Comparison of ENCODE assay signal across 14 cellular contexts in the genomic region with DNA sequence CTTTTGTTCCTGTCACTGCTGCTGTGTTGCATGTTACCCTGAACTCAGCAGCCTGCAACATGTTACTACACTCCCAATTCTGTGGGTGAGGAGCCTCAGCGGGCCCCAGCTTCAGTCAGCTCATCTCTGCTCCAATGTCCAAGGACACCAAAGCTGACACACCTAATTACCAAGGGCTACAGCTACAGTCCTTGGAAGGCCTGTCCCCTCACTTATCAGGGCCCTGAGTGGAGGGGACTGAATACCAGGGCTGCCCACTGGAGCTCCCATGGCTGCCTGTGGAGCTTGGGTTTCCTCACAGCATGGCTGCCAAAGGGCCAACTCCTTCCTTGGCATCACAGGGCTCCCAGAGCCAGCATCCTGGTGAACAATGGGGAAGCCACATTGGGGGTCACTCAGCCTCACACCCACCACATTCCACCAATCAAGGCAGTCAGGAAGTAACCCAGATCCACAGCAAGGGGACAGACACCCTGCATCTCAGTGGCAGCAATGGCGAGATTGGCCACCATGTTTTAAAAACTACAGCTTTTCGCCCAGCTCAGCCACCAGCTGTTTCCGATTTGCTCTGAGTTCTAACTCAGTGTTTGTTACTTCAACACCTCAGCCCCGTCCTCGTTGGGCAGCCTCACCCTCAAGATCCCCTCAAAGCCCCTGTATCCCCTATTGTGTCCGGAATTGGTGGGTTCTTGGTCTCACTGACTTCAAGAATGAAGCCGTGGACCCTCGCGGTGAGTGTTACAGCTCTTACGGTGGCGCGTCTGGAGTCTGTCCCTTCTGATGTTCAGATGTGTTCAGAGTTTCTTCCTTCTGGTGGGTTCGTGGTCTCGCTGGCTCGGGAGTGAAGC. TPM values are rescaled to one million over a fixed set of nuclear protein-coding genes. Genes with fewer than 3 reads are reported as not detected.
DNase-seq lines count a peak whose midpoint lies in the region; ATAC-seq and TF ChIP-seq lines count a peak whose summit lies in the region.
"Had no signal": no experiment of that assay in that cellular context is flagged by ENCODE, and none has a peak within 500 bp of the region (broad histone marks: within the 10 kb centered on the region; RNA-seq: fewer than 3 reads in every experiment).

No MANE protein-coding gene starts in this region.

- no peaks in the 10 kb centered on the region for H3K36me3 ChIP-seq in left ventricle myocardium inferior

- H3K27ac ChIP-seq in left ventricle myocardium inferior (replicated peaks) (no peak overlapping the region), temporal lobe (ENCODE audit: low read depth, low read length) (peak overlapping the region; percentile 64)

- peaks cover 31% of the 10 kb centered on the region for H3K4me1 ChIP-seq in left ventricle myocardium inferior

- H3K4me1 Mint-ChIP-seq in activated T-helper 1 cell treated with anti-CD3 and anti-CD28 coated beads, Interleukin-12 subunit alpha, Interleukin-12 subunit beta, Interleukin-2, Interleukin-4 antibody, amounts not matched to agents 30 ng/mL and 10 ng/mL and 1 ng/mL, durations not matched to agents 14 hours and 24 hours and 36 hours (ENCODE audit: low read depth), result peaks cover 90% of the 10 kb centered on the region
- H3K4me1 Mint-ChIP-seq in memory B cell, result peaks cover 52% of the 10 kb centered on the region

- no peak for TF ChIP-seq CTCF in left ventricle myocardium inferior (IDR thresholded peaks at IDR 0.05; ENCODE audit: borderline replicate concordance)

- H3K27ac Mint-ChIP-seq in activated T-helper 1 cell treated with anti-CD3 and anti-CD28 coated beads, Interleukin-12 subunit alpha, Interleukin-12 subunit beta, Interleukin-2, Interleukin-4 antibody, amounts not matched to agents 30 ng/mL and 10 ng/mL and 1 ng/mL, durations not matched to agents 14 hours and 24 hours and 36 hours, result peak overlapping the region; percentile 96
- peak overlapping the region; percentile 41 for H3K27ac Mint-ChIP-seq in memory B cell

- DNase-seq in Right ventricle myocardium superior (peak; percentile 24), left ventricle myocardium inferior (no peak), memory B cell (ENCODE audit: low spot score in 2 of 2) (no peak), GDM1 (lab: John Stamatoyannopoulos, UW) (no peak), medulla oblongata (ENCODE audit: extremely low spot score) (no peak)
- no peak for DNase-seq in activated T-helper 1 cell treated with anti-CD3 and anti-CD28 coated beads, Interleukin-12 subunit alpha, Interleukin-12 subunit beta, Interleukin-2, Interleukin-4 antibody, amounts not matched to agents 30 ng/mL and 10 ng/mL and 1 ng/mL, durations not matched to agents 14 hours and 24 hours and 36 hours (ENCODE audit: low spot score)
- DNase-seq: left ventricle myocardium superior; NCI-H1092 treated with DMSO at 0.1 percent for 48 hours; NCI-H446 treated with DMSO at 0.1 percent for 48 hours; stimulated activated CD4-positive, alpha-beta T cell treated with anti-CD3 and anti-CD28 coated beads, Interleukin-12 subunit alpha, Interleukin-12 subunit beta, amount 100 ng/mL, for 4 hours had no signal

- H3K9me3 Mint-ChIP-seq in activated T-helper 1 cell treated with anti-CD3 and anti-CD28 coated beads, Interleukin-12 subunit alpha, Interleukin-12 subunit beta, Interleukin-2, Interleukin-4 antibody, amounts not matched to agents 30 ng/mL and 10 ng/mL and 1 ng/mL, durations not matched to agents 14 hours and 24 hours and 36 hours, result no peaks in the 10 kb centered on the region
- no peaks in the 10 kb centered on the region for H3K9me3 Mint-ChIP-seq in memory B cell

- H3K27me3 ChIP-seq in left ventricle myocardium inferior (ENCODE audit: low read depth), result no peaks in the 10 kb centered on the region
- H3K27me3 ChIP-seq: heart left ventricle had no signal

- no peak overlapping the region for H3K4me3 ChIP-seq in left ventricle myocardium inferior

- H3K27me3 Mint-ChIP-seq in activated T-helper 1 cell treated with anti-CD3 and anti-CD28 coated beads, Interleukin-12 subunit alpha, Interleukin-12 subunit beta, Interleukin-2, Interleukin-4 antibody, amounts not matched to agents 30 ng/mL and 10 ng/mL and 1 ng/mL, durations not matched to agents 14 hours and 24 hours and 36 hours (ENCODE audit: insufficient read depth), result no peaks in the 10 kb centered on the region
- H3K27me3 Mint-ChIP-seq in memory B cell, result no peaks in the 10 kb centered on the region

- no peaks in the 10 kb centered on the region for H3K9me3 ChIP-seq in left ventricle myocardium inferior (replicated peaks)
- H3K9me3 ChIP-seq: heart left ventricle had no signal

- peaks cover 60% of the 10 kb centered on the region for H3K36me3 Mint-ChIP-seq in activated T-helper 1 cell treated with anti-CD3 and anti-CD28 coated beads, Interleukin-12 subunit alpha, Interleukin-12 subunit beta, Interleukin-2, Interleukin-4 antibody, amounts not matched to agents 30 ng/mL and 10 ng/mL and 1 ng/mL, durations not matched to agents 14 hours and 24 hours and 36 hours (ENCODE audit: low read depth)
- H3K36me3 Mint-ChIP-seq in memory B cell, result peaks cover 22% of the 10 kb centered on the region

- H3K4me3 Mint-ChIP-seq in activated T-helper 1 cell treated with anti-CD3 and anti-CD28 coated beads, Interleukin-12 subunit alpha, Interleukin-12 subunit beta, Interleukin-2, Interleukin-4 antibody, amounts not matched to agents 30 ng/mL and 10 ng/mL and 1 ng/mL, durations not matched to agents 14 hours and 24 hours and 36 hours, result peak overlapping the region; percentile 89
- H3K4me3 Mint-ChIP-seq in memory B cell, result no peak overlapping the region

- ATAC-seq in Right ventricle myocardium superior (ENCODE audit: poor library complexity) (no peak), memory B cell (ENCODE audit: low read depth) (no peak), HG03175 (IDR thresholded peaks at IDR 0.05; ENCODE audit: unreplicated experiment) (no peak)
- ATAC-seq: left ventricle myocardium superior, Panc1 had no signal

- intact Hi-C loops in Right ventricle myocardium superior (cut with DNase I) (no loop called here), left ventricle myocardium inferior (cut with micrococcal nuclease) (no loop called here)
- intact Hi-C loops in activated T-helper 1 cell treated with anti-CD3 and anti-CD28 coated beads, Interleukin-12 subunit alpha, Interleukin-12 subunit beta, Interleukin-2, Interleukin-4 antibody, amounts not matched to agents 30 ng/mL and 10 ng/mL and 1 ng/mL, durations not matched to agents 14 hours and 24 hours and 36 hours (cut with micrococcal nuclease), result loop anchor here (1.0 to 5.0 kb wide), 3 partner anchors 7 to 503 kb away; no protein-coding TSS in a partner anchor

RNA-seq across cellular contexts. Expression of a gene that starts 18.9 kb away (rescaled TPM):
- 18.7 TPM for total RNA-seq in Right ventricle myocardium superior
- total RNA-seq in left ventricle myocardium inferior, result 17.1 TPM
- 388 and 411 TPM in 2 replicates for total RNA-seq in activated T-helper 1 cell treated with anti-CD3 and anti-CD28 coated beads, Interleukin-12 subunit alpha, Interleukin-12 subunit beta, Interleukin-2, Interleukin-4 antibody, amounts not matched to agents 30 ng/mL and 10 ng/mL and 1 ng/mL, durations not matched to agents 14 hours and 24 hours and 36 hours
- 10.6 TPM for total RNA-seq in temporal lobe

Comparison
In these comparisons a context has a peak if more than half of its experiments do, and no peak if none do; other contexts are left out.
1. RNA of a gene that starts 18.9 kb away (total RNA-seq): 388 to 411 TPM in activated T-helper 1 cell treated with anti-CD3 and anti-CD28 coated beads, Interleukin-12 subunit alpha, Interleukin-12 subunit beta, Interleukin-2, Interleukin-4 antibody, amounts not matched to agents 30 ng/mL and 10 ng/mL and 1 ng/mL, durations not matched to agents 14 hours and 24 hours and 36 hours; 18.7 TPM in Right ventricle myocardium superior (single experiment), 17.1 TPM in left ventricle myocardium inferior (single experiment) and 10.6 TPM in temporal lobe (single experiment); every median in the first group is over 10 times any median in the second.